Comparison of ENCODE assay signal across 1 cellular context in the genomic region with DNA sequence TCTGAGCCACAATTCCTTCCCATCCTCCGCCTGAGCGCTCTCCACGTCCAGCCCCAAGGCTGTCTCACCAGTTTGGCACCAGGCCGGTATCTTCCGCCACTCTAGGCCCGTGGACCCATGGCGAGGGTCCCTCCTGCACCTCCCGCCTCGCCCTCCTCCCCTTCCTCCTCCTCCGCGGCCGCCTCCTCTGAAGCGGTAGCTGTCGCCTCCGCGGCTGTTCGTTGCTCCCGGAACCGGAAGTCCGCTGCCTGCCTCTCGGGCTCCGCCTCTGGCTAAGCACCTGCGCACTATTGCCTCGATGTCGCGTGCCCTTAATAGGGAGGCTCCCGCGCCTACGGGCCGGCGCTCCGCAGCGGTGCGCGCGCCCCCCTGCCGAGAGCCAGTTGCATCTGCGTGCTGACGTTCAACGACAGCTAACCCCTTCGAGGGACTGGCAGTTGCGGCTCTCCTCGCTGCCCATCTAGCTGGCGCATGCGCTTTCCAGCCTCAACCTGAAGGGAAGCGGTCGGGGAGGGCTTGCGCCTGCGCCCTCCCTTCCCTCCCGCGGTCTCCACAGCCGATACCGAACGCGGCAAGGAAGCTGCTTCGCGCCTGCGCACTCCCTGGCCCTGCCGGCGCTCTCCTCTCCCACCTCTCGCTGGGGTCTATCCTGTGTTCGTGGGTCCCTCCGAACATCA.
TF ChIP-seq lines count a peak whose summit lies in the region.

A gene with protein sequence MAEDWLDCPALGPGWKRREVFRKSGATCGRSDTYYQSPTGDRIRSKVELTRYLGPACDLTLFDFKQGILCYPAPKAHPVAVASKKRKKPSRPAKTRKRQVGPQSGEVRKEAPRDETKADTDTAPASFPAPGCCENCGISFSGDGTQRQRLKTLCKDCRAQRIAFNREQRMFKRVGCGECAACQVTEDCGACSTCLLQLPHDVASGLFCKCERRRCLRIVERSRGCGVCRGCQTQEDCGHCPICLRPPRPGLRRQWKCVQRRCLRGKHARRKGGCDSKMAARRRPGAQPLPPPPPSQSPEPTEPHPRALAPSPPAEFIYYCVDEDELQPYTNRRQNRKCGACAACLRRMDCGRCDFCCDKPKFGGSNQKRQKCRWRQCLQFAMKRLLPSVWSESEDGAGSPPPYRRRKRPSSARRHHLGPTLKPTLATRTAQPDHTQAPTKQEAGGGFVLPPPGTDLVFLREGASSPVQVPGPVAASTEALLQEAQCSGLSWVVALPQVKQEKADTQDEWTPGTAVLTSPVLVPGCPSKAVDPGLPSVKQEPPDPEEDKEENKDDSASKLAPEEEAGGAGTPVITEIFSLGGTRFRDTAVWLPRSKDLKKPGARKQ (minus strand): TSS at position 229 of the 677 bp plus-strand sequence. CDS start 1,531 bp downstream, outside the sequence.

TF ChIP-seq in GM12878, 131 proteins besides CTCF, POLR2A, EP300 and RAD21 (continued from another document and continues in another):
- TF ChIP-seq, protein P1, sequence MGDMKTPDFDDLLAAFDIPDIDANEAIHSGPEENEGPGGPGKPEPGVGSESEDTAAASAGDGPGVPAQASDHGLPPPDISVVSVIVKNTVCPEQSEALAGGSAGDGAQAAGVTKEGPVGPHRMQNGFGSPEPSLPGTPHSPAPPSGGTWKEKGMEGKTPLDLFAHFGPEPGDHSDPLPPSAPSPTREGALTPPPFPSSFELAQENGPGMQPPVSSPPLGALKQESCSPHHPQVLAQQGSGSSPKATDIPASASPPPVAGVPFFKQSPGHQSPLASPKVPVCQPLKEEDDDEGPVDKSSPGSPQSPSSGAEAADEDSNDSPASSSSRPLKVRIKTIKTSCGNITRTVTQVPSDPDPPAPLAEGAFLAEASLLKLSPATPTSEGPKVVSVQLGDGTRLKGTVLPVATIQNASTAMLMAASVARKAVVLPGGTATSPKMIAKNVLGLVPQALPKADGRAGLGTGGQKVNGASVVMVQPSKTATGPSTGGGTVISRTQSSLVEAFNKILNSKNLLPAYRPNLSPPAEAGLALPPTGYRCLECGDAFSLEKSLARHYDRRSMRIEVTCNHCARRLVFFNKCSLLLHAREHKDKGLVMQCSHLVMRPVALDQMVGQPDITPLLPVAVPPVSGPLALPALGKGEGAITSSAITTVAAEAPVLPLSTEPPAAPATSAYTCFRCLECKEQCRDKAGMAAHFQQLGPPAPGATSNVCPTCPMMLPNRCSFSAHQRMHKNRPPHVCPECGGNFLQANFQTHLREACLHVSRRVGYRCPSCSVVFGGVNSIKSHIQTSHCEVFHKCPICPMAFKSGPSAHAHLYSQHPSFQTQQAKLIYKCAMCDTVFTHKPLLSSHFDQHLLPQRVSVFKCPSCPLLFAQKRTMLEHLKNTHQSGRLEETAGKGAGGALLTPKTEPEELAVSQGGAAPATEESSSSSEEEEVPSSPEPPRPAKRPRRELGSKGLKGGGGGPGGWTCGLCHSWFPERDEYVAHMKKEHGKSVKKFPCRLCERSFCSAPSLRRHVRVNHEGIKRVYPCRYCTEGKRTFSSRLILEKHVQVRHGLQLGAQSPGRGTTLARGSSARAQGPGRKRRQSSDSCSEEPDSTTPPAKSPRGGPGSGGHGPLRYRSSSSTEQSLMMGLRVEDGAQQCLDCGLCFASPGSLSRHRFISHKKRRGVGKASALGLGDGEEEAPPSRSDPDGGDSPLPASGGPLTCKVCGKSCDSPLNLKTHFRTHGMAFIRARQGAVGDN (IDR thresholded peaks at IDR 0.05), result peak; percentile 82
- no peak for TF ChIP-seq TCF7 (IDR thresholded peaks at IDR 0.05; ENCODE audit: borderline replicate concordance)
- TF ChIP-seq, protein P2, sequence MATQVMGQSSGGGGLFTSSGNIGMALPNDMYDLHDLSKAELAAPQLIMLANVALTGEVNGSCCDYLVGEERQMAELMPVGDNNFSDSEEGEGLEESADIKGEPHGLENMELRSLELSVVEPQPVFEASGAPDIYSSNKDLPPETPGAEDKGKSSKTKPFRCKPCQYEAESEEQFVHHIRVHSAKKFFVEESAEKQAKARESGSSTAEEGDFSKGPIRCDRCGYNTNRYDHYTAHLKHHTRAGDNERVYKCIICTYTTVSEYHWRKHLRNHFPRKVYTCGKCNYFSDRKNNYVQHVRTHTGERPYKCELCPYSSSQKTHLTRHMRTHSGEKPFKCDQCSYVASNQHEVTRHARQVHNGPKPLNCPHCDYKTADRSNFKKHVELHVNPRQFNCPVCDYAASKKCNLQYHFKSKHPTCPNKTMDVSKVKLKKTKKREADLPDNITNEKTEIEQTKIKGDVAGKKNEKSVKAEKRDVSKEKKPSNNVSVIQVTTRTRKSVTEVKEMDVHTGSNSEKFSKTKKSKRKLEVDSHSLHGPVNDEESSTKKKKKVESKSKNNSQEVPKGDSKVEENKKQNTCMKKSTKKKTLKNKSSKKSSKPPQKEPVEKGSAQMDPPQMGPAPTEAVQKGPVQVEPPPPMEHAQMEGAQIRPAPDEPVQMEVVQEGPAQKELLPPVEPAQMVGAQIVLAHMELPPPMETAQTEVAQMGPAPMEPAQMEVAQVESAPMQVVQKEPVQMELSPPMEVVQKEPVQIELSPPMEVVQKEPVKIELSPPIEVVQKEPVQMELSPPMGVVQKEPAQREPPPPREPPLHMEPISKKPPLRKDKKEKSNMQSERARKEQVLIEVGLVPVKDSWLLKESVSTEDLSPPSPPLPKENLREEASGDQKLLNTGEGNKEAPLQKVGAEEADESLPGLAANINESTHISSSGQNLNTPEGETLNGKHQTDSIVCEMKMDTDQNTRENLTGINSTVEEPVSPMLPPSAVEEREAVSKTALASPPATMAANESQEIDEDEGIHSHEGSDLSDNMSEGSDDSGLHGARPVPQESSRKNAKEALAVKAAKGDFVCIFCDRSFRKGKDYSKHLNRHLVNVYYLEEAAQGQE (IDR thresholded peaks at IDR 0.05; ENCODE audit: low read depth, low read length), result no peak
- TF ChIP-seq RELA (IDR thresholded peaks at IDR 0.05; ENCODE audit: borderline replicate concordance, partially characterized antibody), result no peak
- TF ChIP-seq DPF2 (IDR thresholded peaks at IDR 0.05), result peak; percentile 25
- no peak for TF ChIP-seq ETV6 (conservative IDR thresholded peaks at IDR 0.05 in 1 of 2, IDR thresholded peaks at IDR 0.05 in 1 of 2; ENCODE audit: borderline replicate concordance in 1 of 2, low read depth in 1 of 2)
- TF ChIP-seq PAX5 (IDR thresholded peaks at IDR 0.05; ENCODE audit: borderline replicate concordance, low read depth, low read length), result peak; percentile 97
- peak; percentile 72 for TF ChIP-seq HCFC1 (IDR thresholded peaks at IDR 0.05; ENCODE audit: low read length)
- peak; percentile 79 for TF ChIP-seq KLF5 (IDR thresholded peaks at IDR 0.05; ENCODE audit: partially characterized antibody)
- TF ChIP-seq, protein P3, sequence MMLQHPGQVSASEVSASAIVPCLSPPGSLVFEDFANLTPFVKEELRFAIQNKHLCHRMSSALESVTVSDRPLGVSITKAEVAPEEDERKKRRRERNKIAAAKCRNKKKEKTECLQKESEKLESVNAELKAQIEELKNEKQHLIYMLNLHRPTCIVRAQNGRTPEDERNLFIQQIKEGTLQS (IDR thresholded peaks at IDR 0.05; ENCODE audit: borderline replicate concordance, extremely low read depth, low read depth, low read length), result no peak
- TF ChIP-seq BRCA1 (IDR thresholded peaks at IDR 0.05; ENCODE audit: low read depth, low read length), result no peak
- peak; percentile 83; the same call in 1 of the 2 replicates for TF ChIP-seq SMAD5 (IDR thresholded peaks at IDR 0.05; ENCODE audit: low read depth)
- no peak for TF ChIP-seq STAT3 (IDR thresholded peaks at IDR 0.05; ENCODE audit: low read depth, low read length)
- TF ChIP-seq ZZZ3 (IDR thresholded peaks at IDR 0.05; ENCODE audit: control insufficient read depth, insufficient read length, low read depth), result no peak
- TF ChIP-seq NR2F1 (conservative IDR thresholded peaks at IDR 0.05), result no peak
- no peak for TF ChIP-seq CBX3 (IDR thresholded peaks at IDR 0.05; ENCODE audit: borderline replicate concordance, low read depth)
- TF ChIP-seq, protein P4, sequence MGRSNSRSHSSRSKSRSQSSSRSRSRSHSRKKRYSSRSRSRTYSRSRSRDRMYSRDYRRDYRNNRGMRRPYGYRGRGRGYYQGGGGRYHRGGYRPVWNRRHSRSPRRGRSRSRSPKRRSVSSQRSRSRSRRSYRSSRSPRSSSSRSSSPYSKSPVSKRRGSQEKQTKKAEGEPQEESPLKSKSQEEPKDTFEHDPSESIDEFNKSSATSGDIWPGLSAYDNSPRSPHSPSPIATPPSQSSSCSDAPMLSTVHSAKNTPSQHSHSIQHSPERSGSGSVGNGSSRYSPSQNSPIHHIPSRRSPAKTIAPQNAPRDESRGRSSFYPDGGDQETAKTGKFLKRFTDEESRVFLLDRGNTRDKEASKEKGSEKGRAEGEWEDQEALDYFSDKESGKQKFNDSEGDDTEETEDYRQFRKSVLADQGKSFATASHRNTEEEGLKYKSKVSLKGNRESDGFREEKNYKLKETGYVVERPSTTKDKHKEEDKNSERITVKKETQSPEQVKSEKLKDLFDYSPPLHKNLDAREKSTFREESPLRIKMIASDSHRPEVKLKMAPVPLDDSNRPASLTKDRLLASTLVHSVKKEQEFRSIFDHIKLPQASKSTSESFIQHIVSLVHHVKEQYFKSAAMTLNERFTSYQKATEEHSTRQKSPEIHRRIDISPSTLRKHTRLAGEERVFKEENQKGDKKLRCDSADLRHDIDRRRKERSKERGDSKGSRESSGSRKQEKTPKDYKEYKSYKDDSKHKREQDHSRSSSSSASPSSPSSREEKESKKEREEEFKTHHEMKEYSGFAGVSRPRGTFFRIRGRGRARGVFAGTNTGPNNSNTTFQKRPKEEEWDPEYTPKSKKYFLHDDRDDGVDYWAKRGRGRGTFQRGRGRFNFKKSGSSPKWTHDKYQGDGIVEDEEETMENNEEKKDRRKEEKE (IDR thresholded peaks at IDR 0.05), result no peak
- TF ChIP-seq SP1 (IDR thresholded peaks at IDR 0.05; ENCODE audit: low read depth, low read length), result no peak
- TF ChIP-seq, protein P5, sequence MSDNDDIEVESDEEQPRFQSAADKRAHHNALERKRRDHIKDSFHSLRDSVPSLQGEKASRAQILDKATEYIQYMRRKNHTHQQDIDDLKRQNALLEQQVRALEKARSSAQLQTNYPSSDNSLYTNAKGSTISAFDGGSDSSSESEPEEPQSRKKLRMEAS (IDR thresholded peaks at IDR 0.05; ENCODE audit: low read depth, low read length), result peak; percentile 84; the same call in 1 of the 2 replicates
- TF ChIP-seq, protein P6, sequence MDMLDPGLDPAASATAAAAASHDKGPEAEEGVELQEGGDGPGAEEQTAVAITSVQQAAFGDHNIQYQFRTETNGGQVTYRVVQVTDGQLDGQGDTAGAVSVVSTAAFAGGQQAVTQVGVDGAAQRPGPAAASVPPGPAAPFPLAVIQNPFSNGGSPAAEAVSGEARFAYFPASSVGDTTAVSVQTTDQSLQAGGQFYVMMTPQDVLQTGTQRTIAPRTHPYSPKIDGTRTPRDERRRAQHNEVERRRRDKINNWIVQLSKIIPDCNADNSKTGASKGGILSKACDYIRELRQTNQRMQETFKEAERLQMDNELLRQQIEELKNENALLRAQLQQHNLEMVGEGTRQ (IDR thresholded peaks at IDR 0.05; ENCODE audit: borderline replicate concordance, low read depth, low read length), result no peak; the same call in 1 of the 2 replicates
- TF ChIP-seq FOXM1 (IDR thresholded peaks at IDR 0.05; ENCODE audit: low read depth, low read length), result no peak
- TF ChIP-seq HDGF (IDR thresholded peaks at IDR 0.05), result peak; percentile 85
- TF ChIP-seq ZNF622 (IDR thresholded peaks at IDR 0.05), result no peak
- TF ChIP-seq HDAC6 (IDR thresholded peaks at IDR 0.05; ENCODE audit: unreplicated experiment), result no peak
- no peak for TF ChIP-seq SUPT20H (IDR thresholded peaks at IDR 0.05; ENCODE audit: borderline replicate concordance, control insufficient read depth, low read depth, low read length)
- peak; percentile 96 for TF ChIP-seq POLR2AphosphoS5 (IDR thresholded peaks at IDR 0.05; ENCODE audit: low read length)
- peak; percentile 64 for TF ChIP-seq YY1 (IDR thresholded peaks at IDR 0.05; ENCODE audit: low read depth, low read length)
- no peak for TF ChIP-seq TBL1XR1 (IDR thresholded peaks at IDR 0.05; ENCODE audit: low read depth, low read length)
- TF ChIP-seq SREBF2 (IDR thresholded peaks at IDR 0.05; ENCODE audit: low read length), result no peak
- TF ChIP-seq, protein P7, sequence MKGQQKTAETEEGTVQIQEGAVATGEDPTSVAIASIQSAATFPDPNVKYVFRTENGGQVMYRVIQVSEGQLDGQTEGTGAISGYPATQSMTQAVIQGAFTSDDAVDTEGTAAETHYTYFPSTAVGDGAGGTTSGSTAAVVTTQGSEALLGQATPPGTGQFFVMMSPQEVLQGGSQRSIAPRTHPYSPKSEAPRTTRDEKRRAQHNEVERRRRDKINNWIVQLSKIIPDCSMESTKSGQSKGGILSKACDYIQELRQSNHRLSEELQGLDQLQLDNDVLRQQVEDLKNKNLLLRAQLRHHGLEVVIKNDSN (IDR thresholded peaks at IDR 0.05; ENCODE audit: borderline replicate concordance, extremely low read length, insufficient read depth, low read depth, low read length), result no peak
- TF ChIP-seq, protein P8, sequence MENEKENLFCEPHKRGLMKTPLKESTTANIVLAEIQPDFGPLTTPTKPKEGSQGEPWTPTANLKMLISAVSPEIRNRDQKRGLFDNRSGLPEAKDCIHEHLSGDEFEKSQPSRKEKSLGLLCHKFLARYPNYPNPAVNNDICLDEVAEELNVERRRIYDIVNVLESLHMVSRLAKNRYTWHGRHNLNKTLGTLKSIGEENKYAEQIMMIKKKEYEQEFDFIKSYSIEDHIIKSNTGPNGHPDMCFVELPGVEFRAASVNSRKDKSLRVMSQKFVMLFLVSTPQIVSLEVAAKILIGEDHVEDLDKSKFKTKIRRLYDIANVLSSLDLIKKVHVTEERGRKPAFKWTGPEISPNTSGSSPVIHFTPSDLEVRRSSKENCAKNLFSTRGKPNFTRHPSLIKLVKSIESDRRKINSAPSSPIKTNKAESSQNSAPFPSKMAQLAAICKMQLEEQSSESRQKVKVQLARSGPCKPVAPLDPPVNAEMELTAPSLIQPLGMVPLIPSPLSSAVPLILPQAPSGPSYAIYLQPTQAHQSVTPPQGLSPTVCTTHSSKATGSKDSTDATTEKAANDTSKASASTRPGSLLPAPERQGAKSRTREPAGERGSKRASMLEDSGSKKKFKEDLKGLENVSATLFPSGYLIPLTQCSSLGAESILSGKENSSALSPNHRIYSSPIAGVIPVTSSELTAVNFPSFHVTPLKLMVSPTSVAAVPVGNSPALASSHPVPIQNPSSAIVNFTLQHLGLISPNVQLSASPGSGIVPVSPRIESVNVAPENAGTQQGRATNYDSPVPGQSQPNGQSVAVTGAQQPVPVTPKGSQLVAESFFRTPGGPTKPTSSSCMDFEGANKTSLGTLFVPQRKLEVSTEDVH (IDR thresholded peaks at IDR 0.05; ENCODE audit: low read depth, partially characterized antibody), result no peak
- TF ChIP-seq, protein P9, sequence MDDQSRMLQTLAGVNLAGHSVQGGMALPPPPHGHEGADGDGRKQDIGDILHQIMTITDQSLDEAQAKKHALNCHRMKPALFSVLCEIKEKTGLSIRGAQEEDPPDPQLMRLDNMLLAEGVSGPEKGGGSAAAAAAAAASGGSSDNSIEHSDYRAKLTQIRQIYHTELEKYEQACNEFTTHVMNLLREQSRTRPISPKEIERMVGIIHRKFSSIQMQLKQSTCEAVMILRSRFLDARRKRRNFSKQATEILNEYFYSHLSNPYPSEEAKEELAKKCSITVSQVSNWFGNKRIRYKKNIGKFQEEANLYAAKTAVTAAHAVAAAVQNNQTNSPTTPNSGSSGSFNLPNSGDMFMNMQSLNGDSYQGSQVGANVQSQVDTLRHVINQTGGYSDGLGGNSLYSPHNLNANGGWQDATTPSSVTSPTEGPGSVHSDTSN (IDR thresholded peaks at IDR 0.05; ENCODE audit: insufficient replicate concordance, low read depth, low read length), result peak; percentile 73
- TF ChIP-seq PAX8 (IDR thresholded peaks at IDR 0.05), result no peak
- TF ChIP-seq NRF1 (conservative IDR thresholded peaks at IDR 0.05; ENCODE audit: low read depth, low read length), result peak; percentile 93
- no peak for TF ChIP-seq NFIC (IDR thresholded peaks at IDR 0.05; ENCODE audit: low read depth, low read length)
- no peak for TF ChIP-seq NFYA (IDR thresholded peaks at IDR 0.05; ENCODE audit: borderline replicate concordance, low read depth, low read length)
- TF ChIP-seq ZNF274 (IDR thresholded peaks at IDR 0.05; ENCODE audit: insufficient read depth, insufficient read length), result no peak
- no peak for TF ChIP-seq CHD4 (IDR thresholded peaks at IDR 0.05)
